Comparison of ENCODE assay signal across 21 cellular contexts in genomic region chr2:21836766-21837543, GRCh38.
A peak's percentile ranks its signal among the peaks of the same experiment; 100 is the strongest.
DNase-seq lines count a peak whose midpoint lies in the region; ATAC-seq and TF ChIP-seq lines count a peak whose summit lies in the region.
"Had no signal": no experiment of that assay in that cellular context is flagged by ENCODE, and none has a peak within 500 bp of the region (broad histone marks: within the 10 kb centered on the region; RNA-seq: fewer than 3 reads in every experiment).

No MANE protein-coding gene starts in this region.

- H3K9me3 Mint-ChIP-seq in activated CD4-positive, alpha-beta memory T cell treated with anti-CD3 and anti-CD28 coated beads, Interleukin-2, amount 10 ng/mL, durations not matched to agents 7 days and 5 days, result no peaks in the 10 kb centered on the region

- no peaks in the 10 kb centered on the region for H3K79me2 ChIP-seq in neural cell (replicated peaks; ENCODE audit: insufficient read depth, low read length)

- no peaks in the 10 kb centered on the region for H3F3A ChIP-seq in neural cell (ENCODE audit: insufficient read depth, low read length, poor library complexity, severe bottlenecking)

- H3K36me3 Mint-ChIP-seq in activated CD4-positive, alpha-beta memory T cell treated with anti-CD3 and anti-CD28 coated beads, Interleukin-2, amount 10 ng/mL, durations not matched to agents 7 days and 5 days (ENCODE audit: low read depth), result no peaks in the 10 kb centered on the region
- H3K36me3 Mint-ChIP-seq: activated CD8-positive, alpha-beta memory T cell treated with anti-CD3 and anti-CD28 coated beads, Interleukin-2, amount 10 ng/mL, durations not matched to agents 7 days and 5 days; natural killer cell treated with Interleukin-12 subunit alpha and Interleukin-12 subunit beta and Interleukin-15 and Interleukin-18, amount 100 ng/mL, for 72 hours; T-cell had no signal

- no peaks in the 10 kb centered on the region for H4K20me1 ChIP-seq in neural cell (ENCODE audit: insufficient read depth)

- no peak overlapping the region for H3K4me3 Mint-ChIP-seq in activated CD4-positive, alpha-beta memory T cell treated with anti-CD3 and anti-CD28 coated beads, Interleukin-2, amount 10 ng/mL, durations not matched to agents 7 days and 5 days
- H3K4me3 Mint-ChIP-seq: activated CD8-positive, alpha-beta memory T cell treated with anti-CD3 and anti-CD28 coated beads, Interleukin-2, amount 10 ng/mL, durations not matched to agents 7 days and 5 days; B cell; natural killer cell treated with Interleukin-12 subunit alpha and Interleukin-12 subunit beta and Interleukin-15 and Interleukin-18, amount 100 ng/mL, for 72 hours; T-cell had no signal

- no peak overlapping the region for H3K9ac ChIP-seq in neural cell (ENCODE audit: low read length)
- H3K9ac ChIP-seq: KMS-11 had no signal

- TF ChIP-seq CTCF in epithelial cell of esophagus (IDR thresholded peaks at IDR 0.05; ENCODE audit: insufficient read depth, low read depth, low read length, missing control alignments), result no peak
- no peak for TF ChIP-seq CTCF in neural cell (IDR thresholded peaks at IDR 0.05; ENCODE audit: poor library complexity, severe bottlenecking)
- no peak for TF ChIP-seq CTCF in foreskin keratinocyte (conservative IDR thresholded peaks at IDR 0.05)

- H3K27ac Mint-ChIP-seq in activated CD4-positive, alpha-beta memory T cell treated with anti-CD3 and anti-CD28 coated beads, Interleukin-2, amount 10 ng/mL, durations not matched to agents 7 days and 5 days, result no peak overlapping the region
- H3K27ac Mint-ChIP-seq: activated CD8-positive, alpha-beta memory T cell treated with anti-CD3 and anti-CD28 coated beads, Interleukin-2, amount 10 ng/mL, durations not matched to agents 7 days and 5 days; B cell; natural killer cell treated with Interleukin-12 subunit alpha and Interleukin-12 subunit beta and Interleukin-15 and Interleukin-18, amount 100 ng/mL, for 72 hours; T-cell had no signal

- H3K27me3 Mint-ChIP-seq in activated CD4-positive, alpha-beta memory T cell treated with anti-CD3 and anti-CD28 coated beads, Interleukin-2, amount 10 ng/mL, durations not matched to agents 7 days and 5 days, result no peaks in the 10 kb centered on the region
- H3K27me3 Mint-ChIP-seq: activated CD8-positive, alpha-beta memory T cell treated with anti-CD3 and anti-CD28 coated beads, Interleukin-2, amount 10 ng/mL, durations not matched to agents 7 days and 5 days; B cell; natural killer cell treated with Interleukin-12 subunit alpha and Interleukin-12 subunit beta and Interleukin-15 and Interleukin-18, amount 100 ng/mL, for 72 hours; T-cell had no signal

- no peaks in the 10 kb centered on the region for H3K4me1 Mint-ChIP-seq in activated CD4-positive, alpha-beta memory T cell treated with anti-CD3 and anti-CD28 coated beads, Interleukin-2, amount 10 ng/mL, durations not matched to agents 7 days and 5 days
- H3K4me1 Mint-ChIP-seq: activated CD8-positive, alpha-beta memory T cell treated with anti-CD3 and anti-CD28 coated beads, Interleukin-2, amount 10 ng/mL, durations not matched to agents 7 days and 5 days; B cell; T-cell had no signal

- no peak overlapping the region for H3K4me3 ChIP-seq in epithelial cell of esophagus (ENCODE audit: low read length)
- H3K4me3 ChIP-seq in neural cell (ENCODE audit: low read length), result no peak overlapping the region
- H3K4me3 ChIP-seq: ascending aorta, Peyer's patch, suprapubic skin had no signal

- no peaks in the 10 kb centered on the region for H3K9me2 ChIP-seq in neural cell (ENCODE audit: insufficient read depth, low read length)

- H3K9me3 ChIP-seq in neural cell (ENCODE audit: low read length), result no peaks in the 10 kb centered on the region
- H3K9me3 ChIP-seq: ascending aorta, Peyer's patch, suprapubic skin had no signal

- no peak for ATAC-seq in foreskin keratinocyte
- ATAC-seq: activated CD8-positive, alpha-beta memory T cell treated with anti-CD3 and anti-CD28 coated beads, Interleukin-2, amount 10 ng/mL, durations not matched to agents 7 days and 5 days; natural killer cell treated with Interleukin-12 subunit alpha and Interleukin-12 subunit beta and Interleukin-15 and Interleukin-18, amount 100 ng/mL, for 72 hours; T-cell had no signal

- POLR2A ChIA-PET in activated CD4-positive, alpha-beta memory T cell treated with anti-CD3 and anti-CD28 coated beads, Interleukin-2, amount 10 ng/mL, durations not matched to agents 7 days and 5 days (lab: Charles Lee), result no interaction called here

- TF ChIP-seq RAD21 in neural cell (conservative IDR thresholded peaks at IDR 0.05), result no peak

- H2AFZ ChIP-seq in neural cell (ENCODE audit: low read depth, low read length), result no peak overlapping the region

- peak; percentile 61 for TF ChIP-seq EP300 in neural cell (conservative IDR thresholded peaks at IDR 0.05; ENCODE audit: poor library complexity, severe bottlenecking)

- H3K4me1 ChIP-seq in foreskin keratinocyte, result no peaks in the 10 kb centered on the region
- H3K4me1 ChIP-seq: ascending aorta, Peyer's patch, suprapubic skin had no signal

- H3K27me3 ChIP-seq in neural cell (ENCODE audit: insufficient read depth, low read depth, low read length) (no peaks in the 10 kb centered on the region), foreskin keratinocyte (no peaks in the 10 kb centered on the region)
- H3K27me3 ChIP-seq: ascending aorta, Peyer's patch, suprapubic skin had no signal

- CTCF ChIA-PET in activated CD4-positive, alpha-beta memory T cell treated with anti-CD3 and anti-CD28 coated beads, Interleukin-2, amount 10 ng/mL, durations not matched to agents 7 days and 5 days (lab: Charles Lee), result no interaction called here

- H3K4me2 ChIP-seq in neural cell (ENCODE audit: low read length), result no peak overlapping the region
- H3K4me2 ChIP-seq: KMS-11 had no signal

- H3K27ac ChIP-seq in neural cell (ENCODE audit: low read length), result no peak overlapping the region
- H3K27ac ChIP-seq in foreskin keratinocyte, result no peak overlapping the region
- H3K27ac ChIP-seq: ascending aorta, KMS-11, Peyer's patch, suprapubic skin had no signal

- DNase-seq in EH (ENCODE audit: low read depth) (peak; percentile 93), NOMO-1 (lab: John Stamatoyannopoulos, UW; ENCODE audit: unreplicated experiment in 2 of 2) (peak; percentile 34 to 80), epithelial cell of esophagus (ENCODE audit: low read depth) (peak; percentile 7), foreskin keratinocyte (no peak), MV-4-11 (lab: John Stamatoyannopoulos, UW) (no peak), cerebellar nuclear complex (lab: John Stamatoyannopoulos, UW) (no peak)
- no peak for DNase-seq in activated CD4-positive, alpha-beta memory T cell treated with anti-CD3 and anti-CD28 coated beads, Interleukin-2, amount 10 ng/mL, durations not matched to agents 7 days and 5 days
- DNase-seq: activated CD8-positive, alpha-beta memory T cell treated with anti-CD3 and anti-CD28 coated beads, Interleukin-2, amount 10 ng/mL, durations not matched to agents 7 days and 5 days; activated gamma-delta T cell; DMS 273 treated with DMSO at 0.1 percent for 48 hours; mammary epithelial cell; NCI-H146; NCI-H510A treated with DMSO at 0.1 percent for 48 hours; Peyer's patch; T-cell had no signal

- H3K36me3 ChIP-seq in neural cell (ENCODE audit: insufficient read depth, low read length), result no peaks in the 10 kb centered on the region
- H3K36me3 ChIP-seq: ascending aorta, Peyer's patch, suprapubic skin had no signal

TF ChIP-seq in neural cell, 6 proteins besides CTCF, POLR2A, EP300 and RAD21:
- TF ChIP-seq MXI1 (conservative IDR thresholded peaks at IDR 0.05; ENCODE audit: poor library complexity, severe bottlenecking), result no peak
- TF ChIP-seq POLR2AphosphoS5 (IDR thresholded peaks at IDR 0.05), result peak; percentile 48
- no peak for TF ChIP-seq TAF1 (IDR thresholded peaks at IDR 0.05; ENCODE audit: low read depth)

Comparison
In these comparisons a context has a peak if more than half of its experiments do, and no peak if none do; other contexts are left out.
1. DNase-seq: peak in EH (single experiment), NOMO-1 (2 of 2) and epithelial cell of esophagus (single experiment); none in foreskin keratinocyte (0 of 2), MV-4-11 (single experiment), activated CD4-positive, alpha-beta memory T cell treated with anti-CD3 and anti-CD28 coated beads, Interleukin-2, amount 10 ng/mL, durations not matched to agents 7 days and 5 days (single experiment) and cerebellar nuclear complex (0 of 2).